Comparison of ENCODE assay signal across 25 cellular contexts in genomic region chr10:31204090-31204489, GRCh38.
DNase-seq lines count a peak whose midpoint lies in the region; ATAC-seq and TF ChIP-seq lines count a peak whose summit lies in the region.
"Had no signal": no experiment of that assay in that cellular context is flagged by ENCODE, and none has a peak within 500 bp of the region (broad histone marks: within the 10 kb centered on the region; RNA-seq: fewer than 3 reads in every experiment).

No MANE protein-coding gene starts in this region.

- H3K27me3 ChIP-seq in ascending aorta = no peaks in the 10 kb centered on the region

- H3K36me3 ChIP-seq in ascending aorta = no peaks in the 10 kb centered on the region
- H3K36me3 ChIP-seq: prostate gland had no signal

- peak; percentile 66 for ATAC-seq in Right ventricle myocardium inferior
- ATAC-seq in HG03280 (IDR thresholded peaks at IDR 0.05; ENCODE audit: unreplicated experiment) = no peak
- ATAC-seq in HG03342 (IDR thresholded peaks at IDR 0.05; ENCODE audit: unreplicated experiment) = no peak
- ATAC-seq: GM12878 had no signal

- no peaks in the 10 kb centered on the region for H3K4me1 ChIP-seq in ascending aorta
- H3K4me1 ChIP-seq: prostate gland had no signal

- no peak overlapping the region for H3K4me3 ChIP-seq in ascending aorta
- H3K4me3 ChIP-seq: GM12878, prostate gland had no signal

- no peak for TF ChIP-seq CTCF in ascending aorta (IDR thresholded peaks at IDR 0.05)

- DNase-seq in Right ventricle myocardium inferior (ENCODE audit: missing footprints) (no peak), cardiac septum (ENCODE audit: low spot score) (no peak), fibroblast of peridontal ligament (ENCODE audit: extremely low read depth) (peak; percentile 27), hepatic stellate cell (ENCODE audit: low spot score) (peak; percentile 8), ascending aorta (ENCODE audit: low spot score in 2 of 2) (no peak), DMS53 (lab: John Stamatoyannopoulos, UW) (no peak)
- DNase-seq: activated CD4-positive, alpha-beta T cell treated with anti-CD3 and anti-CD28 coated beads for 48 hours; activated gamma-delta T cell treated with Interleukin-2 at 50 U/mL for 16 hours; activated T-cell treated with anti-CD3 and anti-CD28 coated beads, Interleukin-2, amount 50 U/mL, for 24 hours; amniotic stem cell; cerebellar nuclear complex; DND-41; Karpas-422; mammary epithelial cell; NCI-H1694 treated with DMSO at 0.1 percent for 48 hours; NCI-H2171 treated with DMSO at 0.1 percent for 48 hours; NCI-H524 treated with DMSO at 0.1 percent for 48 hours; stimulated activated CD4-positive, alpha-beta T cell treated with anti-CD3 and anti-CD28 coated beads, Interleukin-12 subunit alpha, Interleukin-12 subunit beta, amount 100 ng/mL, for 4 hours; stimulated activated CD4-positive, alpha-beta T cell treated with anti-CD3 and anti-CD28 coated beads, Interleukin-4, amount 100 ng/mL, for 4 hours; stimulated activated naive CD4-positive, alpha-beta T cell; T-helper 2 cell had no signal

- intact Hi-C loops in Right ventricle myocardium inferior (cut with DNase I) (no loop called here), cardiac septum (cut with DNase I) (no loop called here), ascending aorta (cut with DNase I) (no loop called here)

- H3K9me3 ChIP-seq in ascending aorta = no peaks in the 10 kb centered on the region
- H3K9me3 ChIP-seq: prostate gland had no signal

- H3K27ac ChIP-seq in ascending aorta = no peak overlapping the region
- H3K27ac ChIP-seq: prostate gland had no signal

Comparison
In these comparisons a context has a peak if more than half of its experiments do, and no peak if none do; other contexts are left out.
1. DNase-seq: peak in fibroblast of peridontal ligament (single experiment) and hepatic stellate cell (single experiment); none in Right ventricle myocardium inferior (single experiment), cardiac septum (single experiment), ascending aorta (0 of 2) and DMS53 (single experiment).